In the genomic region with DNA sequence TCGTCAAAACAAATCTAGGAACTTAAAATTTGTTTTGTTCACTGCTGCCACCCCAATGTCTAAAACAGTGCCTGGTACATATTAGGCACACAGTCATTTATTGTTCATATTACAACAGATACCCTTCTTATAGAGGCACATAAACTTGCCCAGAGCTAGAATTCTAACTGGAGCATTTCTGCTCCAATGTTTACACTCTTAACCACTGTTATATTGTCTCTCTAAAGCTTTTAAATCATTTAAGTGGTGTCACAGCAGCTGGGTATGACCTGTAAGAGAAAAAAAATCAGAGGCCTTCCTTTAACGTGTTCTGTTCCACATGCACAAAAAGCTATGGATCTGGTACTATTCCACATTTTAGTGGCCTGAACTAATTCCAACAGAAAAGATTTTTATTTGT, we compare ENCODE assay signal across 1 cellular context.
TF ChIP-seq lines count a peak whose summit lies in the region.

No MANE protein-coding gene starts in this region.

TF ChIP-seq in HepG2, 621 proteins besides CTCF, POLR2A, EP300 and RAD21:
- peak; percentile 28; the same call in 1 of the 2 replicates for TF ChIP-seq RBFOX2 (IDR thresholded peaks at IDR 0.05; ENCODE audit: low read depth, low read length)
- TF ChIP-seq, protein P1, sequence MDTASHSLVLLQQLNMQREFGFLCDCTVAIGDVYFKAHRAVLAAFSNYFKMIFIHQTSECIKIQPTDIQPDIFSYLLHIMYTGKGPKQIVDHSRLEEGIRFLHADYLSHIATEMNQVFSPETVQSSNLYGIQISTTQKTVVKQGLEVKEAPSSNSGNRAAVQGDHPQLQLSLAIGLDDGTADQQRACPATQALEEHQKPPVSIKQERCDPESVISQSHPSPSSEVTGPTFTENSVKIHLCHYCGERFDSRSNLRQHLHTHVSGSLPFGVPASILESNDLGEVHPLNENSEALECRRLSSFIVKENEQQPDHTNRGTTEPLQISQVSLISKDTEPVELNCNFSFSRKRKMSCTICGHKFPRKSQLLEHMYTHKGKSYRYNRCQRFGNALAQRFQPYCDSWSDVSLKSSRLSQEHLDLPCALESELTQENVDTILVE (CRISPR knock-in tag; IDR thresholded peaks at IDR 0.05) = no peak
- TF ChIP-seq ZNF7 (CRISPR knock-in tag; IDR thresholded peaks at IDR 0.05) = peak; percentile 60; the same call in 1 of the 2 replicates
- no peak for TF ChIP-seq IRF2 (CRISPR knock-in tag; IDR thresholded peaks at IDR 0.05)
